In the genomic region with DNA sequence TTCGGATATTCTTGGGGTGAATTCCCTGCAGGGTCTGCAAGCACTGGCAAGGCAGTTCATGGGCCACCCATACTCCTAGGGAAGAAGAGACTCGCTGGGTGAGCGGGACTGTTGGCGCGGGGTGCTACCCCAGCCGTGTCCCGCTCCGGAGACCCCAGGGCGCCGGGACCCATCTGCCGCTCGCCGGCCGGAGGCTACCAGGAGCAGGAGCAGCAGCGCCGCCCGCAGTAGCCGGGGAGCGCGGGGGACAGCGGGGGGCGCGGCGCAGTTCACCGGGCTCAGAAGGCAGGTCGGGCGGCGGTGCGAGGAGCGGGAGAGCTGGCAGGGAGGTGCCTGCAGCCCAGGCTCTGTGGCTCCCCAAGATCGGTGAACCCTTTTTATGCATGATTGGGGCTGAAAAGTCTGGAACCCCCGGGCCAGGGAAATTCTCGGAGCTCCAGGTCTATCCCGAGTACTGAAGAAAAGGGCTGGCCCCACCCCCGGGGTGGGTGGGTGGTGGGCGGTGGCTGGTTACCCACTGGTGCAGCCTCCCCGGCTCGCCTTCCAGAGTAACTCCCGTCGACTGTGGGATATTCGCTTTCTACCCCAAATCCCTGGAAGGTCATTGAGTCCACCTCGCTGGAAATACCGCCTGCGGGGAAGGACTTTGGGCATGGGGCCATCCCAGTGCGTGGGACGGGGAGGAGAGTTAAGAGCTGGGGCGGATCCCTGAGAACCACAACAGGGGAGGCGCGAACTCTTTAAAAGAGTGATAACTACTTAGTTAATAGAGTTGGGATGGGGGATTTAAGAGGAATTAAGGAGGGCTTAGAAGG, we compare ENCODE assay signal across 12 cellular contexts. TPM values are rescaled to one million over a fixed set of nuclear protein-coding genes. Genes with fewer than 3 reads are reported as not detected.
DNase-seq lines count a peak whose midpoint lies in the region; ATAC-seq, FAIRE-seq and TF ChIP-seq lines count a peak whose summit lies in the region.
"Had no signal": no experiment of that assay in that cellular context is flagged by ENCODE, and none has a peak within 500 bp of the region (broad histone marks: within the 10 kb centered on the region; RNA-seq: fewer than 3 reads in every experiment).

No MANE protein-coding gene starts in this region.

- H3K4me1 ChIP-seq in adrenal gland (replicated peaks in 1 of 2) (peaks cover 0 to 7% of the 10 kb centered on the region in 2 donors), heart right ventricle (peaks cover 5 to 15% (median 12%) of the 10 kb centered on the region in 9 donors), parathyroid adenoma (no peaks in the 10 kb centered on the region), PC-3 (ENCODE audit: insufficient read depth, low read length) (no peaks in the 10 kb centered on the region), HAP-1 (no peaks in the 10 kb centered on the region)
- H3K4me1 ChIP-seq: SJSA1 had no signal

- BruUV-seq in PC-3 (replicated peaks; lab: Mats Ljungman, UMichigan) = no TSS peak

- no peak for FAIRE-seq in urothelium cell line (lab: Jason Lieb, UNC)

- CTCF ChIA-PET in PC-3 (lab: Charles Lee) = interaction anchor here (0.5 kb wide), 1 partner anchor 850 kb away, joined by 5 read pairs; no protein-coding TSS in a partner anchor

- in situ Hi-C loops in HAP-1 (cut with MboI; ENCODE audit: low sequenced_read_pairs) = no loop called here

- ATAC-seq in heart right ventricle (peak in 3 of 8 donors; percentile 33 to 48 (median 34)), PC-3 (no peak)
- ATAC-seq: stimulated activated naive CD8-positive, alpha-beta T cell treated with anti-CD3 and anti-CD28 coated beads, Interleukin-15, amount 100 ng/mL, for 72 hours had no signal

- no peak for TF ChIP-seq POLR2A in adrenal gland (IDR thresholded peaks at IDR 0.05)

- intact Hi-C loops in adrenal gland (cut with DNase I) = loop anchor here in 1 of 2 donors (10.0 kb wide), 1 partner anchor 279 kb away; no protein-coding TSS in a partner anchor
- intact Hi-C loops in heart right ventricle (cut with DNase I) = loop anchor here in 1 of 10 donors (10.0 kb wide), 1 partner anchor 191 kb away; no protein-coding TSS in a partner anchor
- intact Hi-C loops in PC-3 (cut with micrococcal nuclease) = no loop called here

- peaks cover 38% of the 10 kb centered on the region for H3K27me3 ChIP-seq in adrenal gland
- peaks cover 6 to 77% (median 50%) of the 10 kb centered on the region in 7 donors for H3K27me3 ChIP-seq in heart right ventricle
- no peaks in the 10 kb centered on the region for H3K27me3 ChIP-seq in parathyroid adenoma (ENCODE audit: control insufficient read depth, insufficient read depth, low read length)
- no peaks in the 10 kb centered on the region for H3K27me3 ChIP-seq in PC-3 (ENCODE audit: low read length)
- H3K27me3 ChIP-seq in HAP-1 (ENCODE audit: low read depth) = no peaks in the 10 kb centered on the region

- no peaks in the 10 kb centered on the region for H3K79me2 ChIP-seq in parathyroid adenoma
- no peaks in the 10 kb centered on the region for H3K79me2 ChIP-seq in PC-3 (ENCODE audit: low read length)

- H3K4me2 ChIP-seq in parathyroid adenoma (ENCODE audit: low read length) (peak overlapping the region; percentile 58), PC-3 (ENCODE audit: low read length) (no peak overlapping the region)

- TF ChIP-seq CTCF in AG10803 (conservative IDR thresholded peaks at IDR 0.05; ENCODE audit: low read length) (no peak), adrenal gland (IDR thresholded peaks at IDR 0.05) (no peak), heart right ventricle (IDR thresholded peaks at IDR 0.05) (no peak), parathyroid adenoma (IDR thresholded peaks at IDR 0.05) (no peak), PC-3 (conservative IDR thresholded peaks at IDR 0.05; ENCODE audit: low read depth, low read length) (no peak)

- H2AFZ ChIP-seq in parathyroid adenoma (no peak overlapping the region), PC-3 (ENCODE audit: low read length) (no peak overlapping the region)

- no peaks in the 10 kb centered on the region for H4K20me1 ChIP-seq in PC-3 (ENCODE audit: low read length)

- no peak overlapping the region for H3K9ac ChIP-seq in parathyroid adenoma
- H3K9ac ChIP-seq in PC-3 (ENCODE audit: low read length) = no peak overlapping the region

- H3K9me3 ChIP-seq in adrenal gland (replicated peaks in 1 of 3) (no peaks in the 10 kb centered on the region), heart right ventricle (no peaks in the 10 kb centered on the region), parathyroid adenoma (ENCODE audit: control insufficient read depth, low read length) (peaks cover 2% of the 10 kb centered on the region), PC-3 (ENCODE audit: low read length) (no peaks in the 10 kb centered on the region), HAP-1 (no peaks in the 10 kb centered on the region)
- H3K9me3 ChIP-seq: SJSA1 had no signal

- peak overlapping the region; percentile 46 for H3K4me3 ChIP-seq in AG10803 (ENCODE audit: low read length)
- peak overlapping the region in 1 of 4 donors; percentile 48 for H3K4me3 ChIP-seq in adrenal gland
- peak overlapping the region in 8 of 10 donors; percentile 8 to 47 (median 39) for H3K4me3 ChIP-seq in heart right ventricle
- peak overlapping the region; percentile 11 for H3K4me3 ChIP-seq in parathyroid adenoma (ENCODE audit: low read depth, low read length)
- no peak overlapping the region for H3K4me3 ChIP-seq in PC-3 (ENCODE audit: low read length)
- no peak overlapping the region for H3K4me3 ChIP-seq in HAP-1
- H3K4me3 ChIP-seq: SJSA1 had no signal

- WGBS in adrenal gland, 4 donors = 4 to 5% (median 5%) methylated on average over 11 to 49 of the region's 49 CpGs
- WGBS in heart right ventricle, 2 donors = 3% methylated on average over 49 of the region's 49 CpGs

- H3F3A ChIP-seq in PC-3 (ENCODE audit: low read length, unreplicated experiment) = no peaks in the 10 kb centered on the region

- H3K36me3 ChIP-seq in adrenal gland (replicated peaks in 1 of 2) = no peaks in the 10 kb centered on the region
- H3K36me3 ChIP-seq in heart right ventricle = no peaks in the 10 kb centered on the region
- H3K36me3 ChIP-seq in parathyroid adenoma (ENCODE audit: control insufficient read depth, insufficient read depth, low read length) = no peaks in the 10 kb centered on the region
- no peaks in the 10 kb centered on the region for H3K36me3 ChIP-seq in PC-3 (ENCODE audit: low read depth, low read length)
- no peaks in the 10 kb centered on the region for H3K36me3 ChIP-seq in HAP-1 (replicated peaks)
- H3K36me3 ChIP-seq: SJSA1 had no signal

- H3K27ac ChIP-seq in adrenal gland (no peak overlapping the region), heart right ventricle (no peak overlapping the region), parathyroid adenoma (no peak overlapping the region), PC-3 (ENCODE audit: low read length) (no peak overlapping the region)
- H3K27ac ChIP-seq: SJSA1 had no signal

- DNase-seq in AG10803 (ENCODE audit: low read depth) = peak; percentile 6
- peak in 4 of 7 donors; percentile 12 to 23 (median 18) for DNase-seq in adrenal gland
- DNase-seq in heart right ventricle = peak; percentile 9 to 29
- DNase-seq in PC-3 = no peak
- DNase-seq in urothelium cell line (ENCODE audit: low spot score) = no peak
- DNase-seq in HAP-1 (ENCODE audit: low spot score in 2 of 2) = no peak
- DNase-seq in T1000 (lab: John Stamatoyannopoulos, UW) = no peak
- DNase-seq: activated naive CD4-positive, alpha-beta T cell treated with Interleukin-2 at 50 U/mL for 16 hours; DND-41; stimulated activated naive CD8-positive, alpha-beta T cell treated with anti-CD3 and anti-CD28 coated beads, Interleukin-15, amount 100 ng/mL, for 72 hours had no signal

- POLR2A ChIA-PET in PC-3 (lab: Charles Lee; ENCODE audit: unreplicated experiment) = no interaction called here

- no peaks in the 10 kb centered on the region for H3K9me2 ChIP-seq in PC-3 (replicated peaks; ENCODE audit: low read length)

RNA-seq across cellular contexts. Expression of gene PF4, which starts 37.6 kb away (rescaled TPM):
- under 1 TPM in 1 of 8 donors, not detected in 7; 0.42 TPM for total RNA-seq in adrenal gland
- polyA plus RNA-seq in adrenal gland = under 1 TPM in 1 of 3 donors, not detected in 2; 0.88 TPM
- under 1 TPM in 1 of 10 donors, not detected in 9; 0.76 TPM for total RNA-seq in heart right ventricle
- polyA plus RNA-seq in heart right ventricle = under 1 TPM in 1 of 2 donors, not detected in 1; 0.61 TPM
- 0.58 and 0.63 TPM in 2 replicates for total RNA-seq in PC-3 (2014; rRNA removed)
- total RNA-seq: SJSA1 had no signal

RNA-seq across cellular contexts. Expression of gene PPBP, which starts 43.7 kb away (rescaled TPM):
- total RNA-seq in adrenal gland (10 to 100 TPM in 1 of 8 donors, 1 to 10 TPM in 2, under 1 TPM in 2, not detected in 3; 0.81 to 10.5 (median 2.4) TPM), heart right ventricle (1 to 10 TPM in 2 of 10 donors, under 1 TPM in 5, not detected in 3; 0.42 to 1.5 (median 0.50) TPM), PC-3 (2014; rRNA removed) (not detected in 2 replicates)
- polyA plus RNA-seq in adrenal gland (under 1 TPM in 1 of 3 donors, not detected in 2; 0.27 TPM), heart right ventricle (under 1 TPM in 1 of 2 donors, not detected in 1; 0.58 TPM)
- total RNA-seq: SJSA1 had no signal

RNA-seq across cellular contexts. Expression of gene CXCL5, which starts 54.2 kb away (rescaled TPM):
- total RNA-seq in adrenal gland (under 1 TPM in 1 of 8 donors, not detected in 7; 0.41 TPM), heart right ventricle (under 1 TPM in 3 of 10 donors, not detected in 7; 0.15 to 0.25 (median 0.18) TPM), PC-3 (2014; rRNA removed) (0.55 and 1.0 TPM in 2 replicates)
- polyA plus RNA-seq in adrenal gland (under 1 TPM in 2 of 3 donors, not detected in 1; 0.03 to 0.09 TPM), heart right ventricle (under 1 TPM; 0.07 to 0.09 TPM)
- total RNA-seq: SJSA1 had no signal

Comparison
In these comparisons a context has a peak if more than half of its experiments do, and no peak if none do; other contexts are left out.
1. DNase-seq: peak in AG10803 (single experiment), adrenal gland (4 of 7) and heart right ventricle (2 of 2); none in PC-3 (single experiment), urothelium cell line (single experiment), HAP-1 (0 of 2) and T1000 (single experiment).
2. H3K4me3 ChIP-seq: peak in AG10803 (single experiment), heart right ventricle (8 of 10) and parathyroid adenoma (single experiment); none in PC-3 (single experiment) and HAP-1 (single experiment).